In the genomic region with DNA sequence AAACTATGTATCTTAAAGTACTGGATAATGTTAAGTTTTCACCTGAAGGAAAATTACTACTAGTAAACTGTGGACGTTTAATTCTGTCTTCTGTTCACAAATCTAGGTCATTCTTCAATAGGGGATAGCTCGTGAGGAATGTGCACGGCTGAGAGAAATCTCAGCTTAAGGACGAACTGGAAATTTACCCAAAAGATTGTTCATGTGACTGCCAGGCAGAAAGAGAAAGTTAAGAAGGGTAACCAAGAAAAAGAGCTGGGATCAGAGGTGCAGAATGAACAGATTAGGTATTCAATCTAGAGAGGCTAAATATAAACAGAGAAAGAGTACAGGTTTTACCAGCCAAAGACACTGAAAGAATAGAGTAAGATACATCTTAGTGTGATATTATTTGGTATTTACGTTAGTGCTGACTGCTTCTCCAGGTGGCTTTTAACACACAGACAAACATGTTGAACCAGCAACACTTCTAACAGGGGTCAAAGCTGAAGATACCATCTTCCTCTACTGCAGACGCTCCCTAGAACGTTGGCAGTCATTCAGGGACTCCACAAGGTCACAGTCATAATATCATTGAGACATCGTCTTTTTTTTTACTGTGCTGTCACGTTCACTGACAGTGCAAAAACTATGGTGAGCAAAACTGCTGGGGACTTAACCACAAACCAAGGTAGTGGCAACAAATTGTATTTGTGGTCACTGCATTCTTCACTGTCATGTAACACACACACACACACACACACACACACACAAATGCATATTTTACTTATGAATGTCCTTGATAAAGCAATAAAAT, we compare ENCODE assay signal across 1 cellular context.
TF ChIP-seq lines count a peak whose summit lies in the region.

No MANE protein-coding gene starts in this region.

TF ChIP-seq in HEK293, 187 proteins besides CTCF, POLR2A, EP300 and RAD21:
- TF ChIP-seq ZBTB48 (tag by site-specific recombination; IDR thresholded peaks at IDR 0.05) (0 out of 2 replicates have a peak, but pooled peaks have one; percentile 21), ZNF791 (tag by site-specific recombination; IDR thresholded peaks at IDR 0.05) (no peak), ZNF266 (tag by site-specific recombination; IDR thresholded peaks at IDR 0.05; ENCODE audit: low read depth) (no peak)
